Comparison of ENCODE assay signal across 34 cellular contexts in genomic region chr12:93356214-93356613, GRCh38.
"Had no signal": no experiment of that assay in that cellular context is flagged by ENCODE, and none has a peak within 500 bp of the region (broad histone marks: within the 10 kb centered on the region; RNA-seq: fewer than 3 reads in every experiment).

No MANE protein-coding gene starts in this region.

- H3K9me3 ChIP-seq: MG63 had no signal

- DNase-seq: Karpas-422, Kasumi-1, MG63, MM.1S, MV-4-11, NCI-H1048, NCI-H1092, NCI-H1092 treated with DMSO at 0.1 percent for 48 hours, NCI-H1105, NCI-H1105 treated with DMSO at 0.1 percent for 48 hours, NCI-H1417, NCI-H1417 treated with DMSO at 0.1 percent for 48 hours, NCI-H1436, NCI-H1436 treated with DMSO at 0.1 percent for 48 hours, NCI-H146, NCI-H1694, NCI-H1694 treated with DMSO at 0.1 percent for 48 hours, NCI-H187, NCI-H187 treated with DMSO at 0.1 percent for 48 hours, NCI-H1930, NCI-H2029, NCI-H2029 treated with DMSO at 0.1 percent for 48 hours, NCI-H2081, NCI-H2081 treated with DMSO at 0.1 percent for 48 hours, NCI-H2107, NCI-H2171, NCI-H2171 treated with DMSO at 0.1 percent for 48 hours, NCI-H2227 treated with DMSO at 0.1 percent for 48 hours, NCI-H226, NCI-H345, NCI-H446, NCI-H446 treated with DMSO at 0.1 percent for 48 hours, NCI-H510A had no signal

- H3K27me3 ChIP-seq: MG63 had no signal

- H3K4me2 ChIP-seq: KMS-11 had no signal

- H3K4me3 ChIP-seq: MG63 had no signal

- H3K27ac ChIP-seq: KMS-11 had no signal

- H3K9ac ChIP-seq: KMS-11 had no signal

- H3K36me3 ChIP-seq: MG63 had no signal
